Comparison of ENCODE assay signal across 14 cellular contexts in the genomic region with DNA sequence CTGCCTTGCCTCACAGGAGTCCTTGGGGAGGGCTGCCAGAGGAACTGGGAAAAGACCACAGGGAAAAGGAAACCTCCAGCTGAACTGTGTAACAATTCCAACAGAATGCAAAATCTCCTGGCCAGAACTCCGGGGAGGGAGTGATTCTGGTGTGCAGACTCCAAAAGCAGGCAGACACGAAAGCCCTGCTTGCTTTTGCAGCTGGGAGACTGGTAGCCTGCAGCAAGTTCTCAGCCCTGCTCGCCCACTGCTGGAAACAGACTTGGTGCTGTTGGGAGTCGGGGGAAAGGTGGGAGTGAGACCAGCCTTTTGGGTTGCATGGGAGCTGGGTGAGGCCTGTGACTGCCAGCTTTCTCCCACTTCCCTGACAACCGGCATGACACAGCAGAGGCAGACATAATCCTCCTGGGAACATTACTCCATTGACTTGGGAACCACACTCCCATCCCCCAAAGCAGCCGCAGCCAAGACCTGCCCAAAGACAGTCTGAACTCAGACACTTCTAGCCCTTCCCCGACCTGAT. TPM values are rescaled to one million over a fixed set of nuclear protein-coding genes. Genes with fewer than 3 reads are reported as not detected.
DNase-seq lines count a peak whose midpoint lies in the region; ATAC-seq, FAIRE-seq and TF ChIP-seq lines count a peak whose summit lies in the region.
"Had no signal": no experiment of that assay in that cellular context is flagged by ENCODE, and none has a peak within 500 bp of the region (broad histone marks: within the 10 kb centered on the region; RNA-seq: fewer than 3 reads in every experiment).

No MANE protein-coding gene starts in this region.

- H3K9me1 ChIP-seq in keratinocyte (ENCODE audit: control insufficient read depth, extremely low read depth, insufficient read depth, low read length), result no peaks in the 10 kb centered on the region

- no peaks in the 10 kb centered on the region for H3K4me1 ChIP-seq in keratinocyte (ENCODE audit: control insufficient read depth, extremely low read depth, insufficient read depth, low read length)
- H3K4me1 ChIP-seq in subcutaneous abdominal adipose tissue (ENCODE audit: control insufficient read depth in 5 of 5, insufficient read depth in 5 of 5, low read length in 5 of 5), result peaks cover 7 to 24% (median 21%) of the 10 kb centered on the region in 5 donors

- H3K36me3 ChIP-seq in keratinocyte (ENCODE audit: control insufficient read depth in 2 of 2, extremely low read depth in 1 of 2, insufficient read depth in 2 of 2, low read length in 2 of 2) (no peaks in the 10 kb centered on the region), subcutaneous abdominal adipose tissue (ENCODE audit: control insufficient read depth in 5 of 5, insufficient read depth in 5 of 5, low read length in 5 of 5) (no peaks in the 10 kb centered on the region)
- H3K36me3 ChIP-seq: spleen had no signal

- no peaks in the 10 kb centered on the region for H3K79me2 ChIP-seq in keratinocyte (ENCODE audit: control insufficient read depth, insufficient read depth, low read length)

- no peaks in the 10 kb centered on the region for H4K20me1 ChIP-seq in keratinocyte (ENCODE audit: control insufficient read depth, extremely low read depth, insufficient read depth, low read length)

- DNase-seq in LHCN-M2 (ENCODE audit: low read depth), result peak; percentile 56
- DNase-seq in cardiac fibroblast (ENCODE audit: low read depth in 2 of 2), result peak; percentile 82
- no peak for DNase-seq in keratinocyte (ENCODE audit: low read depth, low spot score)
- no peak for DNase-seq in EL
- DNase-seq in activated effector memory CD4-positive, alpha-beta T cell treated with anti-CD3 and anti-CD28 coated beads, Interleukin-2, amount 50 U/mL, for 16 hours, result no peak
- DNase-seq: KG1; NCI-H526 treated with DMSO at 0.1 percent for 48 hours; spleen; stimulated activated naive CD4-positive, alpha-beta T cell had no signal

- no peak for FAIRE-seq in keratinocyte (lab: Jason Lieb, UNC)
- FAIRE-seq: G401.6, islet of Langerhans had no signal

- H3K4me3 ChIP-seq in cardiac fibroblast (replicated peaks in 1 of 2; ENCODE audit: low read depth in 2 of 2, low read length in 2 of 2) (no peak overlapping the region), keratinocyte (ENCODE audit: control insufficient read depth in 2 of 3, extremely low read depth in 1 of 3, insufficient read depth in 2 of 3, low read depth in 1 of 3, low read length in 3 of 3) (no peak overlapping the region), subcutaneous abdominal adipose tissue (ENCODE audit: low read depth in 1 of 5, low read length in 5 of 5) (peak overlapping the region; percentile 30 to 73 (median 51))
- H3K4me3 ChIP-seq: spleen had no signal

- no peak overlapping the region for H3K4me2 ChIP-seq in keratinocyte (ENCODE audit: control insufficient read depth, extremely low read depth, insufficient read depth, low read depth, low read length)

- H3K27ac ChIP-seq in keratinocyte (ENCODE audit: control insufficient read depth, insufficient read depth, low read length), result no peak overlapping the region
- peak overlapping the region; percentile 60 for H3K27ac ChIP-seq in subcutaneous abdominal adipose tissue (ENCODE audit: low read depth, low read length)

- ATAC-seq in GM18868 (IDR thresholded peaks at IDR 0.05; ENCODE audit: unreplicated experiment), result no peak
- ATAC-seq in HG03039 (IDR thresholded peaks at IDR 0.05; ENCODE audit: unreplicated experiment), result no peak

- peak overlapping the region; percentile 23 for H2AFZ ChIP-seq in keratinocyte (ENCODE audit: control insufficient read depth, low read length)

- no peaks in the 10 kb centered on the region for H3K27me3 ChIP-seq in keratinocyte (ENCODE audit: control insufficient read depth, extremely low read depth, insufficient read depth, low read length)
- H3K27me3 ChIP-seq in subcutaneous abdominal adipose tissue (ENCODE audit: control insufficient read depth in 5 of 5, insufficient read depth in 4 of 5, low read length in 5 of 5), result peaks cover 0 to 3% (median 0%) of the 10 kb centered on the region in 5 donors
- H3K27me3 ChIP-seq: spleen had no signal

- dilution Hi-C loops in keratinocyte (cut with MboI; ENCODE audit: extremely low pct_ligation_motif_present, low sequenced_read_pairs), result no loop called here

- H3K9me3 ChIP-seq in keratinocyte (ENCODE audit: control insufficient read depth, low read depth, low read length) (no peaks in the 10 kb centered on the region), subcutaneous abdominal adipose tissue (ENCODE audit: control insufficient read depth in 5 of 5, low read length in 5 of 5) (no peaks in the 10 kb centered on the region)
- H3K9me3 ChIP-seq: spleen had no signal

- TF ChIP-seq CTCF in cardiac fibroblast (IDR thresholded peaks at IDR 0.05; ENCODE audit: low read depth, low read length), result no peak
- no peak for TF ChIP-seq CTCF in keratinocyte (optimal IDR thresholded peaks at IDR 0.05 in 1 of 3, IDR thresholded peaks at IDR 0.05 in 1 of 3, conservative IDR thresholded peaks at IDR 0.05 in 1 of 3; ENCODE audit: extremely low read depth in 1 of 3, insufficient read depth in 2 of 3, low read length in 3 of 3)

- H3K9ac ChIP-seq in keratinocyte (ENCODE audit: control insufficient read depth, extremely low read depth, insufficient read depth, low read length), result no peak overlapping the region
- peak overlapping the region in 3 of 5 donors; percentile 59 to 73 (median 63) for H3K9ac ChIP-seq in subcutaneous abdominal adipose tissue (ENCODE audit: low read length in 5 of 5)

RNA-seq across cellular contexts. Expression of a gene that starts 26.0 kb away (rescaled TPM):
- 5.5 and 9.2 TPM in 2 replicates for total RNA-seq in LHCN-M2 (2014; rRNA removed)
- polyA plus RNA-seq in LHCN-M2 (2012), result 5.5 TPM
- 3.5 to 8.3 TPM (median 7.1 TPM) in 3 replicates for polyA plus RNA-seq in keratinocyte
- 2.3 TPM for polyA plus RNA-seq in keratinocyte (2011; ENCODE audit: low read depth)
- 4.9 and 6.6 TPM in 2 replicates for polyA plus RNA-seq in keratinocyte (2011; cell fraction: cytosol; rRNA removed)
- 3.6 and 4.2 TPM in 2 replicates for polyA plus RNA-seq in keratinocyte (2011; cell fraction: nucleus; rRNA removed)
- 2.6 and 9.1 TPM in 2 replicates for polyA plus RNA-seq in keratinocyte (2012; ENCODE audit: low replicate concordance)
- 0.82 to 2.3 TPM in 2 of 3 replicates, not detected in the other for polyA minus RNA-seq in keratinocyte
- polyA minus RNA-seq in keratinocyte (2011; cell fraction: cytosol; rRNA and poly(A)+ RNA removed), result 3.5 TPM
- polyA minus RNA-seq in keratinocyte (2011; cell fraction: nucleus; rRNA and poly(A)+ RNA removed), result 1.2 and 1.9 TPM in 2 replicates

RNA-seq across cellular contexts. Expression of a gene that starts 42.0 kb away (rescaled TPM):
- total RNA-seq in LHCN-M2 (2014; rRNA removed), result 20.3 and 21.3 TPM in 2 replicates
- polyA plus RNA-seq in LHCN-M2 (2012), result 0.86 TPM
- polyA plus RNA-seq in keratinocyte, result 0.12 to 0.21 TPM in 2 of 3 replicates, not detected in the other
- polyA plus RNA-seq in keratinocyte (2011; ENCODE audit: low read depth), result not detected
- polyA plus RNA-seq in keratinocyte (2011; cell fraction: cytosol; rRNA removed), result 0.05 TPM in 1 of 2 replicates, not detected in the other
- 0.47 and 0.48 TPM in 2 replicates for polyA plus RNA-seq in keratinocyte (2011; cell fraction: nucleus; rRNA removed)
- not detected in 2 replicates for polyA plus RNA-seq in keratinocyte (2012; ENCODE audit: low replicate concordance)
- not detected in 3 replicates for polyA minus RNA-seq in keratinocyte
- not detected for polyA minus RNA-seq in keratinocyte (2011; cell fraction: cytosol; rRNA and poly(A)+ RNA removed)
- not detected in 2 replicates for polyA minus RNA-seq in keratinocyte (2011; cell fraction: nucleus; rRNA and poly(A)+ RNA removed)

RNA-seq across cellular contexts. Expression of a gene that starts 53.8 kb away (rescaled TPM):
- 3.0 and 6.0 TPM in 2 replicates for total RNA-seq in LHCN-M2 (2014; rRNA removed)
- 2.2 TPM for polyA plus RNA-seq in LHCN-M2 (2012)
- polyA plus RNA-seq in keratinocyte, result 1.9 to 2.7 TPM (median 2.1 TPM) in 3 replicates
- 0.22 TPM for polyA plus RNA-seq in keratinocyte (2011; ENCODE audit: low read depth)
- 1.4 and 2.8 TPM in 2 replicates for polyA plus RNA-seq in keratinocyte (2011; cell fraction: cytosol; rRNA removed)
- 2.3 and 2.9 TPM in 2 replicates for polyA plus RNA-seq in keratinocyte (2011; cell fraction: nucleus; rRNA removed)
- polyA plus RNA-seq in keratinocyte (2012; ENCODE audit: low replicate concordance), result 0.52 and 2.1 TPM in 2 replicates
- polyA minus RNA-seq in keratinocyte, result 0.30 to 1.4 TPM (median 1.2 TPM) in 3 replicates
- polyA minus RNA-seq in keratinocyte (2011; cell fraction: cytosol; rRNA and poly(A)+ RNA removed), result 2.3 TPM
- polyA minus RNA-seq in keratinocyte (2011; cell fraction: nucleus; rRNA and poly(A)+ RNA removed), result 0.84 and 1.9 TPM in 2 replicates

Comparison
In these comparisons a context has a peak if more than half of its experiments do, and no peak if none do; other contexts are left out.
1. DNase-seq: peak in LHCN-M2 (single experiment) and cardiac fibroblast (2 of 2); none in keratinocyte (single experiment), EL (single experiment) and activated effector memory CD4-positive, alpha-beta T cell treated with anti-CD3 and anti-CD28 coated beads, Interleukin-2, amount 50 U/mL, for 16 hours (single experiment).
2. H3K4me3 ChIP-seq: peak in subcutaneous abdominal adipose tissue (5 of 5); none in cardiac fibroblast (0 of 2) and keratinocyte (0 of 3).